Comparison of ENCODE assay signal across 24 cellular contexts in the genomic region with DNA sequence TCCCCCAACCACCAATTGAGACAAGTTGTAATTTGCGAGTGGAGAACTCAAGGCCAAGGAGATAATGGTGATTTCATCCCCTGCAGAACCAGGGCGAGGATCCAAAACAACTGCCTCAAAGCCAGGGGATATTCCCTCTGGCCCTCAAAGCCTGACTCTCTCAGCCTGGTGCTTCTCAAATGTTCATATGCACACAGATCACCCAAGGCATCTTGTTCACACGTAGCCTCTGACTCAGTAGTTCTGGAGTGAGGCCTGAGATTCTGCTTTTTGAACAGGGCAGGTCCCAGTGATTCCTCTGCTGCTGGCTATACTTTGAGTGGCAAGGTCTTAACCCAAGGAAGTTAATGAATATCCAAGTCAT.
"Had no signal": no experiment of that assay in that cellular context is flagged by ENCODE, and none has a peak within 500 bp of the region (broad histone marks: within the 10 kb centered on the region; RNA-seq: fewer than 3 reads in every experiment).

No MANE protein-coding gene starts in this region.

- H3K27me3 ChIP-seq: brain microvascular endothelial cell, left lung, testis, transverse colon had no signal

- H3K36me3 ChIP-seq: brain microvascular endothelial cell, left lung, spleen, transverse colon, WERI-Rb-1 had no signal

- H3K4me1 ChIP-seq: left lung, spleen, testis had no signal

- DNase-seq: activated CD4-positive, alpha-beta T cell treated with anti-CD3 and anti-CD28 coated beads for 48 hours; activated CD4-positive, alpha-beta T cell treated with anti-CD3 and anti-CD28 coated beads, Interleukin-2, amount 50 U/mL, for 48 hours; activated CD8-positive, alpha-beta memory T cell treated with anti-CD3 and anti-CD28 coated beads for 24 hours; activated effector memory CD4-positive, alpha-beta T cell treated with anti-CD3 and anti-CD28 coated beads, Interleukin-2, amount 50 U/mL, for 16 hours; activated naive CD4-positive, alpha-beta T cell treated with anti-CD3 and anti-CD28 coated beads, Interleukin-2, amount 10 ng/mL, durations not matched to agents 7 days and 5 days; activated naive CD8-positive, alpha-beta T cell treated with anti-CD3 and anti-CD28 coated beads, Interleukin-2, amount 10 ng/mL, durations not matched to agents 7 days and 5 days; amniotic stem cell; brain microvascular endothelial cell; caudate nucleus; cortex of kidney; effector memory CD8-positive, alpha-beta T cell; foreskin melanocyte; hypothalamus; immature natural killer cell; kidney; left lung; retina; spleen; stimulated activated naive CD4-positive, alpha-beta T cell treated with Interleukin-2 at 50 U/mL for 16 hours; T-helper 9 cell; testis; WERI-Rb-1 had no signal

- ATAC-seq: activated CD4-positive, CD25-positive, alpha-beta regulatory T cell treated with anti-CD3 and anti-CD28 coated beads, Interleukin-2, amount 50 U/mL, for 24 hours; effector memory CD8-positive, alpha-beta T cell; left lung had no signal

- H3K4me3 ChIP-seq: left lung, spleen, testis, transverse colon had no signal

- H3K27ac ChIP-seq: brain microvascular endothelial cell, left lung, spleen, testis, WERI-Rb-1 had no signal

- H3K9me3 ChIP-seq: left lung, spleen, testis, transverse colon had no signal
